Comparison of ENCODE assay signal across 8 cellular contexts in genomic region chr17:5468075-5468473, GRCh38. TPM values are rescaled to one million over a fixed set of nuclear protein-coding genes. Genes with fewer than 3 reads are reported as not detected.
DNase-seq lines count a peak whose midpoint lies in the region; ATAC-seq and TF ChIP-seq lines count a peak whose summit lies in the region.

No MANE protein-coding gene starts in this region.

- no peaks in the 10 kb centered on the region for H3K27me3 Mint-ChIP-seq in CD4-positive, alpha-beta memory T cell

- peaks cover 32 to 50% (median 43%) of the 10 kb centered on the region in 4 donors for H3K4me1 Mint-ChIP-seq in CD4-positive, alpha-beta memory T cell

- peaks cover 3% of the 10 kb centered on the region for H3K79me1 ChIP-seq in trophoblast cell (ENCODE audit: low read length)

- H3K23ac ChIP-seq in trophoblast cell (ENCODE audit: low read length): no peak overlapping the region

- H2BK5ac ChIP-seq in trophoblast cell (ENCODE audit: low read depth, low read length, poor library complexity): no peak overlapping the region

- ATAC-seq in HG02759 (IDR thresholded peaks at IDR 0.05; ENCODE audit: unreplicated experiment): peak; percentile 11

- no peak overlapping the region for H3K4ac ChIP-seq in trophoblast cell (ENCODE audit: low read depth, low read length)

- peak overlapping the region; percentile 16 for H4K91ac ChIP-seq in trophoblast cell (ENCODE audit: low read depth, low read length)

- no peaks in the 10 kb centered on the region for H3K27me3 ChIP-seq in CD4-positive, alpha-beta memory T cell (ENCODE audit: insufficient read depth, low read length)
- H3K27me3 ChIP-seq in trophoblast cell (ENCODE audit: insufficient read depth, low read length): no peaks in the 10 kb centered on the region

- TF ChIP-seq CTCF in fibroblast of mammary gland (conservative IDR thresholded peaks at IDR 0.05; ENCODE audit: control insufficient read depth, insufficient read depth, low read depth, low read length): no peak

- no peak overlapping the region for H2BK12ac ChIP-seq in trophoblast cell (ENCODE audit: low read length)

- no CpG with 5 or more reads among the region's 17 CpGs for WGBS in trophoblast cell (ENCODE audit: extremely low coverage, insufficient coverage, insufficient read length)

- H3K14ac ChIP-seq in trophoblast cell (ENCODE audit: low read length): peak overlapping the region; percentile 8

- no peaks in the 10 kb centered on the region for H3K36me3 ChIP-seq in CD4-positive, alpha-beta memory T cell (ENCODE audit: insufficient read depth, low read length)
- peaks cover 3 to 4% of the 10 kb centered on the region in 2 experiments for H3K36me3 ChIP-seq in trophoblast cell (ENCODE audit: control insufficient read depth in 1 of 2, insufficient read depth in 2 of 2, low read length in 2 of 2)

- peak overlapping the region; percentile 57 for H2AFZ ChIP-seq in trophoblast cell (ENCODE audit: insufficient read depth, low read length, poor library complexity)

- peak overlapping the region; percentile 33 to 68 for H3K4me3 ChIP-seq in CD4-positive, alpha-beta memory T cell (ENCODE audit: low read length in 2 of 2)
- peak overlapping the region; percentile 88 for H3K4me3 ChIP-seq in fibroblast of mammary gland (ENCODE audit: control insufficient read depth, low read depth, low read length)
- H3K4me3 ChIP-seq in trophoblast cell (ENCODE audit: low read depth, low read length): peak overlapping the region; percentile 84

- peak overlapping the region; percentile 12 for H3K18ac ChIP-seq in trophoblast cell (ENCODE audit: low read length)

- H3K27ac ChIP-seq in CD4-positive, alpha-beta memory T cell (ENCODE audit: low read depth, low read length): peak overlapping the region; percentile 60
- no peak overlapping the region for H3K27ac ChIP-seq in trophoblast cell (ENCODE audit: low read depth, low read length)

- H3K27ac Mint-ChIP-seq in CD4-positive, alpha-beta memory T cell: peak overlapping the region; percentile 33 to 94 (median 83)

- H3K79me2 ChIP-seq in trophoblast cell (ENCODE audit: control insufficient read depth, insufficient read depth, low read length, poor library complexity): peaks cover 10% of the 10 kb centered on the region

- no peaks in the 10 kb centered on the region for H3K9me3 Mint-ChIP-seq in CD4-positive, alpha-beta memory T cell

- H4K12ac ChIP-seq in trophoblast cell (ENCODE audit: low read depth, low read length): peak overlapping the region; percentile 34

- CTCF ChIA-PET in CD4-positive, alpha-beta memory T cell (lab: Charles Lee; ENCODE audit: partially characterized antibody): interaction anchor here (1.2 to 2.2 kb wide), 2 partner anchors 28 to 273 kb away, joined by 3 to 14 read pairs; partner anchors contain the start of gene C1QBP

- peaks cover 18% of the 10 kb centered on the region for H3K4me1 ChIP-seq in CD4-positive, alpha-beta memory T cell (ENCODE audit: insufficient read depth, low read length)
- peaks cover 4% of the 10 kb centered on the region in 2 experiments for H3K4me1 ChIP-seq in trophoblast cell (ENCODE audit: control insufficient read depth in 1 of 2, insufficient read depth in 2 of 2, low read length in 2 of 2)

- peak overlapping the region; percentile 79 for H3K4me2 ChIP-seq in trophoblast cell (ENCODE audit: low read length)

- H3K36me3 Mint-ChIP-seq in CD4-positive, alpha-beta memory T cell: peaks cover 8 to 27% of the 10 kb centered on the region in 2 donors

- no peak overlapping the region for H2BK120ac ChIP-seq in trophoblast cell (ENCODE audit: insufficient read depth, low read length, poor library complexity)

- POLR2A ChIA-PET in CD4-positive, alpha-beta memory T cell (lab: Charles Lee; ENCODE audit: partially characterized antibody): interaction anchor here (1.2 to 5.1 kb wide), 5 partner anchors 10 to 49 kb away, joined by 5 to 84 read pairs (median 9); partner anchors contain the start of genes C1QBP, DERL2, MIS12 and NUP88

- intact Hi-C loops in CD4-positive, alpha-beta memory T cell (cut with micrococcal nuclease): no loop called here

- H3K9me3 ChIP-seq in CD4-positive, alpha-beta memory T cell (ENCODE audit: control insufficient read depth in 1 of 2, low read length in 2 of 2): no peaks in the 10 kb centered on the region
- no peaks in the 10 kb centered on the region for H3K9me3 ChIP-seq in trophoblast cell (ENCODE audit: insufficient read depth, low read depth, low read length)

- H2AK5ac ChIP-seq in trophoblast cell (ENCODE audit: low read length): no peak overlapping the region

- peak overlapping the region; percentile 78 for H3K9ac ChIP-seq in trophoblast cell (ENCODE audit: low read length)

- DNase-seq in CD4-positive, alpha-beta memory T cell: peak in 2 of 5 donors; percentile 7 to 20
- DNase-seq in activated CD4-positive, CD25-positive, alpha-beta regulatory T cell treated with anti-CD3 and anti-CD28 coated beads, Interleukin-2, amount 50 U/mL, for 72 hours: peak; percentile 41
- DNase-seq in fibroblast of mammary gland (ENCODE audit: low read depth) (peak; percentile 0), trophoblast cell (no peak), SKM-1 (lab: John Stamatoyannopoulos, UW; ENCODE audit: unreplicated experiment) (no peak), DMS79 (lab: John Stamatoyannopoulos, UW) (no peak), globus pallidus (ENCODE audit: low spot score) (no peak)

- H3K4me3 Mint-ChIP-seq in CD4-positive, alpha-beta memory T cell: peak overlapping the region; percentile 80 to 95 (median 88)

- peak overlapping the region; percentile 56 for H4K8ac ChIP-seq in trophoblast cell (ENCODE audit: low read depth, low read length)

RNA-seq across cellular contexts. Expression of gene DHX33, which starts 0.7 kb away (rescaled TPM):
- total RNA-seq in CD4-positive, alpha-beta memory T cell: 10 to 100 TPM; 10.5 to 11.5 TPM
- under 1 TPM; 0.59 to 0.70 TPM for polyA plus RNA-seq in CD4-positive, alpha-beta memory T cell
- polyA plus RNA-seq in trophoblast cell (2013): 9.5 and 10.1 TPM in 2 replicates

RNA-seq across cellular contexts. Expression of gene DERL2, which starts 17.9 kb away (rescaled TPM):
- total RNA-seq in CD4-positive, alpha-beta memory T cell: 10 to 100 TPM; 85.0 to 86.2 TPM
- 10 to 100 TPM; 66.2 to 95.9 TPM for polyA plus RNA-seq in CD4-positive, alpha-beta memory T cell
- 47.9 and 48.2 TPM in 2 replicates for polyA plus RNA-seq in trophoblast cell (2013)

RNA-seq across cellular contexts. Expression of gene MIS12, which starts 18.3 kb away (rescaled TPM):
- total RNA-seq in CD4-positive, alpha-beta memory T cell: 10 to 100 TPM; 42.2 to 45.0 TPM
- polyA plus RNA-seq in CD4-positive, alpha-beta memory T cell: 10 to 100 TPM; 19.6 to 21.8 TPM
- 21.3 and 22.0 TPM in 2 replicates for polyA plus RNA-seq in trophoblast cell (2013)

RNA-seq across cellular contexts. Expression of gene C1QBP, which starts 29.1 kb away (rescaled TPM):
- 10 to 100 TPM; 73.1 to 78.9 TPM for total RNA-seq in CD4-positive, alpha-beta memory T cell
- 100 to 1,000 TPM; 248 to 411 TPM for polyA plus RNA-seq in CD4-positive, alpha-beta memory T cell
- polyA plus RNA-seq in trophoblast cell (2013): 112 and 116 TPM in 2 replicates

RNA-seq across cellular contexts. Expression of gene RPAIN, which starts 48.1 kb away (rescaled TPM):
- 10 to 100 TPM; 84.1 to 84.9 TPM for total RNA-seq in CD4-positive, alpha-beta memory T cell
- polyA plus RNA-seq in CD4-positive, alpha-beta memory T cell: 10 to 100 TPM; 32.2 to 37.4 TPM
- 30.7 TPM in 2 replicates for polyA plus RNA-seq in trophoblast cell (2013)

Comparison
In these comparisons a context has a peak if more than half of its experiments do, and no peak if none do; other contexts are left out.
1. DNase-seq: peak in activated CD4-positive, CD25-positive, alpha-beta regulatory T cell treated with anti-CD3 and anti-CD28 coated beads, Interleukin-2, amount 50 U/mL, for 72 hours (single experiment) and fibroblast of mammary gland (single experiment); none in trophoblast cell (0 of 2), SKM-1 (single experiment), DMS79 (single experiment) and globus pallidus (single experiment).
2. Peak in every context shown above with its lines, with median percentiles within 50 percentile points of each other: H3K4me3 ChIP-seq.